ENCODE assay signal across 8 cellular contexts in the genomic region with DNA sequence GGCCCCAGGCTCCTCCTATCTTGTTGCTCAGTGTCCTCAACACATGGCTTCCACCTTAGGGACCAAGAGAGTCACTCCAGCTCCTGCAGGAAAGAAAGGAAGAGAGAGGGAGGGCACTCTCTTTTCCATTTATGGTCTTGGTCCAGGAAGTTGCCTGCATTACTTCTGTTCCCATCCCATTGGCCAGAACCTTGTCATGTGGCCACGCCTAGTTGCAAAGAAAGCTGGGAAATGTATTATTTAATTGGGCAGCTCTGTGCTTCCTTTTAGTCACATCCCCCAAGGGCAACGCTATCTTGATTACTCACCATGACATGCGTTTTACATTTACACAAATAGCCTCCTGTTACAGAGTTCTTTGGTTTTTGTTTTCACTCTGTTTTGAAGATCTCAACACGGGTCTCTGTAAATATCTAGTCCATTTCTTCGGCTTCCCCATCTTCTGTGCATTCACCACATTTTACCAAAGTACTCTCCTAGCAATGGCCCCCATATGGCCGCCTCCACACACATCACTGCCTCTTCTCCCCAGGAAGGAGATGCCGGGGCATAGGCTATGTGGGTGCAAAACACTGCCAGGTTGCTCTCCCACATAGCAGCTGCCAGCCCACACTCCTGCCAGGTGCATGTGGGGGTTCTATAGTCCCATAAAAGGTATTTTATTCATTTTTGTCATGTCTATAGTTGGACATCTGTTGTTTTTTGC. TPM values are rescaled to one million over a fixed set of nuclear protein-coding genes. Genes with fewer than 3 reads are reported as not detected.
DNase-seq lines count a peak whose midpoint lies in the region; ATAC-seq, FAIRE-seq and TF ChIP-seq lines count a peak whose summit lies in the region.

No MANE protein-coding gene starts in this region.

- peaks cover 23% of the 10 kb centered on the region for H3K4me1 ChIP-seq in OCI-LY3 (ENCODE audit: low read length)
- peaks cover 10 to 11% of the 10 kb centered on the region in 2 experiments for H3K4me1 ChIP-seq in neutrophil (ENCODE audit: control insufficient read depth in 1 of 2, insufficient read depth in 1 of 2, low read depth in 1 of 2, low read length in 1 of 2)

- peak overlapping the region; percentile 7; the same call in 1 of the 2 replicates for H3K9ac ChIP-seq in OCI-LY3 (ENCODE audit: low read length)

- H3K27me3 Mint-ChIP-seq in progenitor cell of endocrine pancreas, result no peaks in the 10 kb centered on the region

- TF ChIP-seq CTCF in 22Rv1 (IDR thresholded peaks at IDR 0.05) (no peak), OCI-LY3 (IDR thresholded peaks at IDR 0.05; ENCODE audit: low read depth, low read length) (no peak), neutrophil (IDR thresholded peaks at IDR 0.05) (no peak), progenitor cell of endocrine pancreas (IDR thresholded peaks at IDR 0.05; ENCODE audit: unreplicated experiment) (no peak)

- FAIRE-seq in GM12892 (lab: Jason Lieb, UNC), result no peak

- H3K36me3 Mint-ChIP-seq in progenitor cell of endocrine pancreas (ENCODE audit: insufficient read depth), result no peaks in the 10 kb centered on the region

- no peak for ATAC-seq in HG03460 (IDR thresholded peaks at IDR 0.05; ENCODE audit: unreplicated experiment)

- H3K4me2 ChIP-seq in OCI-LY3 (ENCODE audit: low read length), result peak overlapping the region; percentile 57

- H4K20me1 ChIP-seq in OCI-LY3 (ENCODE audit: insufficient read depth, low read length), result no peaks in the 10 kb centered on the region

- no peaks in the 10 kb centered on the region for H3K36me3 ChIP-seq in OCI-LY3 (replicated peaks; ENCODE audit: low read depth, low read length)
- no peaks in the 10 kb centered on the region for H3K36me3 ChIP-seq in neutrophil

- no peak overlapping the region for H3K4me3 Mint-ChIP-seq in progenitor cell of endocrine pancreas (ENCODE audit: low read depth)

- no peaks in the 10 kb centered on the region for H3K79me2 ChIP-seq in OCI-LY3 (ENCODE audit: low read length)

- H3K9me3 ChIP-seq in OCI-LY3 (ENCODE audit: insufficient read depth, low read length), result no peaks in the 10 kb centered on the region
- H3K9me3 ChIP-seq in neutrophil, result no peaks in the 10 kb centered on the region

- peak overlapping the region; percentile 89 for H2AFZ ChIP-seq in OCI-LY3 (ENCODE audit: low read depth, low read length)

- TF ChIP-seq POLR2A in GM12892 (IDR thresholded peaks at IDR 0.05; ENCODE audit: low read depth, low read length), result peak; percentile 29; the same call in 1 of the 2 replicates

- DNase-seq in GM12892 (ENCODE audit: insufficient read length) (no peak), dermis blood vessel endothelial cell (peak; percentile 86), NCI-H2081 treated with DMSO at 0.1 percent for 48 hours (lab: John Stamatoyannopoulos, UW) (no peak), progenitor cell of endocrine pancreas (ENCODE audit: low spot score, unreplicated experiment) (no peak)

- no peak overlapping the region for H3K27ac Mint-ChIP-seq in progenitor cell of endocrine pancreas

- H3K9me3 Mint-ChIP-seq in progenitor cell of endocrine pancreas (ENCODE audit: low read depth), result no peaks in the 10 kb centered on the region

- H3K4me3 ChIP-seq in OCI-LY3 (ENCODE audit: low read length) (peak overlapping the region; percentile 34; the same call in 1 of the 2 replicates), neutrophil (ENCODE audit: low read depth in 1 of 2, low read length in 1 of 2) (no peak overlapping the region)

- H3K27me3 ChIP-seq in OCI-LY3 (ENCODE audit: low read depth, low read length) (no peaks in the 10 kb centered on the region), neutrophil (no peaks in the 10 kb centered on the region)

- H3K27ac ChIP-seq in 22Rv1 (peak overlapping the region; percentile 58), OCI-LY3 (ENCODE audit: low read length) (peak overlapping the region; percentile 48), neutrophil (peak overlapping the region; percentile 67)

- no peaks in the 10 kb centered on the region for H3K4me1 Mint-ChIP-seq in progenitor cell of endocrine pancreas (ENCODE audit: low read depth)

RNA-seq across cellular contexts. Expression of a gene that starts 35.7 kb away (rescaled TPM):
- polyA plus RNA-seq in GM12892 (2012; ENCODE audit: missing spikeins), result 20.2 TPM
- total RNA-seq in dermis blood vessel endothelial cell (35.9 and 59.4 TPM in 2 replicates), progenitor cell of endocrine pancreas (100 and 102 TPM in 2 replicates)
